Comparison of ENCODE assay signal across 8 cellular contexts in genomic region chr3:62171789-62172188, GRCh38.
"Had no signal": no experiment of that assay in that cellular context is flagged by ENCODE, and none has a peak within 500 bp of the region (broad histone marks: within the 10 kb centered on the region; RNA-seq: fewer than 3 reads in every experiment).

No MANE protein-coding gene starts in this region.

- DNase-seq: GDM1, GF-D8 had no signal

- FAIRE-seq: G401.6, GM12878, GM12891, GM12892, GM18507, GM19239 had no signal

- H3K4me3 ChIP-seq: GM12878 had no signal

- ATAC-seq: GM12878 had no signal
